8 cellular contexts compared by ENCODE assay signal in genomic region chr11:77821349-77821851, GRCh38. TPM values are rescaled to one million over a fixed set of nuclear protein-coding genes. Genes with fewer than 3 reads are reported as not detected.
DNase-seq lines count a peak whose midpoint lies in the region; ATAC-seq and TF ChIP-seq lines count a peak whose summit lies in the region.

No MANE protein-coding gene starts in this region.

- peaks cover 30% of the 10 kb centered on the region for H3K36me3 ChIP-seq in DOHH2 (ENCODE audit: control insufficient read depth, low read length)
- no peaks in the 10 kb centered on the region for H3K36me3 ChIP-seq in ovary

- no peak for TF ChIP-seq POLR2A in ovary (IDR thresholded peaks at IDR 0.05)

- H3K4me1 ChIP-seq in DOHH2 (ENCODE audit: control insufficient read depth, low read length) (peaks cover 23% of the 10 kb centered on the region), ovary (ENCODE audit: insufficient read depth) (peaks cover 6% of the 10 kb centered on the region)

- no peaks in the 10 kb centered on the region for H3K9me3 Mint-ChIP-seq in activated naive CD4-positive, alpha-beta T cell treated with anti-CD3 and anti-CD28 coated beads, Interleukin-2, amount 10 ng/mL, durations not matched to agents 7 days and 5 days

- H3K4me3 Mint-ChIP-seq in activated naive CD4-positive, alpha-beta T cell treated with anti-CD3 and anti-CD28 coated beads, Interleukin-2, amount 10 ng/mL, durations not matched to agents 7 days and 5 days, result peak overlapping the region; percentile 96

- peaks cover 5% of the 10 kb centered on the region for H3K27me3 Mint-ChIP-seq in activated naive CD4-positive, alpha-beta T cell treated with anti-CD3 and anti-CD28 coated beads, Interleukin-2, amount 10 ng/mL, durations not matched to agents 7 days and 5 days

- H4K20me1 ChIP-seq in DOHH2 (ENCODE audit: control insufficient read depth, insufficient read depth, low read depth, low read length), result peaks cover 9% of the 10 kb centered on the region; the same call in 1 of the 2 replicates

- 0 to 1% (median 0%) methylated on average over 16 of the region's 16 CpGs for WGBS in ovary, 3 donors

- H3K9me2 ChIP-seq in DOHH2 (replicated peaks; ENCODE audit: control insufficient read depth, low read length), result no peaks in the 10 kb centered on the region

- no peak for ATAC-seq in HG02938 (IDR thresholded peaks at IDR 0.05; ENCODE audit: unreplicated experiment)

- H3K4me1 Mint-ChIP-seq in activated naive CD4-positive, alpha-beta T cell treated with anti-CD3 and anti-CD28 coated beads, Interleukin-2, amount 10 ng/mL, durations not matched to agents 7 days and 5 days, result peaks cover 26% of the 10 kb centered on the region

- no peak overlapping the region for H3K27ac ChIP-seq in DOHH2 (ENCODE audit: low read depth, low read length)
- peak overlapping the region in 1 of 2 donors; percentile 24 for H3K27ac ChIP-seq in ovary

- H3F3A ChIP-seq in DOHH2 (ENCODE audit: control insufficient read depth, insufficient read depth), result peaks cover 7% of the 10 kb centered on the region; the same call in 1 of the 2 replicates

- intact Hi-C loops in ovary (cut with DNase I), result loop anchor here in 1 of 4 donors (10.0 kb wide), 1 partner anchor 173 kb away; the partner anchor contains the start of gene INTS4

- DNase-seq in LNCaP clone FGC (ENCODE audit: low read depth) (no peak), glomerular visceral epithelial cell (ENCODE audit: extremely low spot score) (peak; percentile 33), ovary (peak; percentile 34 to 53 (median 40)), inferior parietal cortex (ENCODE audit: extremely low spot score) (no peak), epidermal melanocyte (ENCODE audit: insufficient read length, low spot score) (no peak)
- DNase-seq in activated naive CD4-positive, alpha-beta T cell treated with anti-CD3 and anti-CD28 coated beads, Interleukin-2, amount 10 ng/mL, durations not matched to agents 7 days and 5 days, result peak; percentile 40

- TF ChIP-seq EP300 in ovary (IDR thresholded peaks at IDR 0.05), result no peak

- CTCF ChIA-PET in activated naive CD4-positive, alpha-beta T cell treated with anti-CD3 and anti-CD28 coated beads, Interleukin-2, amount 10 ng/mL, durations not matched to agents 7 days and 5 days (lab: Charles Lee), result interaction anchor here (0.6 kb wide), 1 partner anchor 42 kb away, joined by 3 read pairs; no protein-coding TSS in a partner anchor

- TF ChIP-seq CTCF in DOHH2 (IDR thresholded peaks at IDR 0.05; ENCODE audit: low read depth, low read length, poor library complexity, severe bottlenecking) (no peak), LNCaP clone FGC (IDR thresholded peaks at IDR 0.05; ENCODE audit: control insufficient read depth, extremely low read depth, insufficient read depth) (no peak), ovary (IDR thresholded peaks at IDR 0.05) (no peak)

- H3K27ac Mint-ChIP-seq in activated naive CD4-positive, alpha-beta T cell treated with anti-CD3 and anti-CD28 coated beads, Interleukin-2, amount 10 ng/mL, durations not matched to agents 7 days and 5 days, result peak overlapping the region; percentile 97

- peak overlapping the region; percentile 83 for H3K4me2 ChIP-seq in DOHH2 (ENCODE audit: low read length)

- H3K9me3 ChIP-seq in DOHH2 (ENCODE audit: control insufficient read depth, insufficient read depth, low read length) (no peaks in the 10 kb centered on the region), ovary (no peaks in the 10 kb centered on the region)

- no peaks in the 10 kb centered on the region for H3K27me3 ChIP-seq in DOHH2 (ENCODE audit: control insufficient read depth, low read length)
- no peaks in the 10 kb centered on the region for H3K27me3 ChIP-seq in ovary

- H3K4me3 ChIP-seq in DOHH2 (ENCODE audit: low read length) (peak overlapping the region; percentile 100), LNCaP clone FGC (ENCODE audit: low read depth, low read length) (peak overlapping the region; percentile 97), ovary (peak overlapping the region; percentile 57)

- peaks cover 6% of the 10 kb centered on the region for H3K36me3 Mint-ChIP-seq in activated naive CD4-positive, alpha-beta T cell treated with anti-CD3 and anti-CD28 coated beads, Interleukin-2, amount 10 ng/mL, durations not matched to agents 7 days and 5 days

- peaks cover 49% of the 10 kb centered on the region for H3K79me2 ChIP-seq in DOHH2 (ENCODE audit: control insufficient read depth, low read length)

RNA-seq across cellular contexts. Expression of gene AAMDC, which starts 0.5 kb away (rescaled TPM):
- 10 to 100 TPM; 21.8 to 50.7 (median 38.9) TPM for total RNA-seq in ovary
- 10 to 100 TPM; 77.2 to 77.6 TPM for polyA plus RNA-seq in ovary

RNA-seq across cellular contexts. Expression of gene RSF1, which starts 0.9 kb away (rescaled TPM):
- total RNA-seq in ovary, result 10 to 100 TPM; 63.3 to 89.2 (median 76.6) TPM
- polyA plus RNA-seq in ovary, result 10 to 100 TPM; 14.8 to 37.5 TPM

Comparison
In these comparisons a context has a peak if more than half of its experiments do, and no peak if none do; other contexts are left out.
1. DNase-seq: peak in activated naive CD4-positive, alpha-beta T cell treated with anti-CD3 and anti-CD28 coated beads, Interleukin-2, amount 10 ng/mL, durations not matched to agents 7 days and 5 days (single experiment), glomerular visceral epithelial cell (single experiment) and ovary (5 of 5); none in LNCaP clone FGC (single experiment), inferior parietal cortex (single experiment) and epidermal melanocyte (single experiment).
2. Peak in every context shown above with its lines, with median percentiles within 50 percentile points of each other: H3K4me3 ChIP-seq.